ENCODE assay signal across 12 cellular contexts in the genomic region with DNA sequence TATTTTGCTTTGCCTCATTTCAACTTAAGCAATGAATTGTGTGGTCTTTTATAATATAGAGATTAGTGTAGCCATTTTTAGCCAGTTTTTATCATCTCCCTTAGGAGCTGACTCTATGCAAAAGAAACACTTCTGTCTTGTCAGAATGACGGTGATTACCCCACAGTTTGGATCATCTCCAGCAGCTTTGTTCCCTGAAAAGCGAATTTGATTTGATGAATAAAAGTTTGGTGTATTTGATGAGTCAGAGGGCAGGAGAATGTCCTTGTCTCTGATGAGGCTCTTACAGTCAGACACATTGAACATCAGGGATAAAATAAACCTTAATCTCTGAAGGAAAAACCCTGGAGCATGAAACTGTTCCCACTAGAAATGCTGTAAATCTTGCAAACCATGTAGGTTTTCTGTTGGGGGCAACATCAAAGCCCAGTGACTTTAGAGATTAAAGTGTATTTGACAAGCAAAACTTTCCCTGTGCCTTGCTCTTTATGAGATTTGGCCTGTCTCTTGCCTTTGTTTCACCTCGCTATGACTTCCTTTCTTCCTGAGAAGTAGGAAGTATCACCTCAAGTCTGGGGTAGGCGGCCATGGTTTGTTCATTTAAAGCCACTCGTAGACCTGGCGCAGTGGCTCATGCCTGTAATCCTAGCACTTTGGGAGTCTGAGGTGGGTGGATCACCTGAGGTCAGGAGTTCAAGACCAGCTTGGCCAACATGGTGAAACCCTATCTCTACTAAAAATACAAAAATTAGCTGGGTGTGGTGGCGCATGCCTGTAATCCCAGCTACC.
DNase-seq lines count a peak whose midpoint lies in the region; ATAC-seq, FAIRE-seq and TF ChIP-seq lines count a peak whose summit lies in the region.
"Had no signal": no experiment of that assay in that cellular context is flagged by ENCODE, and none has a peak within 500 bp of the region (broad histone marks: within the 10 kb centered on the region; RNA-seq: fewer than 3 reads in every experiment).

No MANE protein-coding gene starts in this region.

- no peaks in the 10 kb centered on the region for H3K9me3 ChIP-seq in DND-41 (ENCODE audit: insufficient read depth, low read length, severe bottlenecking)
- H3K9me3 ChIP-seq in ectodermal cell (ENCODE audit: control insufficient read depth, low read length): no peaks in the 10 kb centered on the region
- H3K9me3 ChIP-seq in pancreas: no peaks in the 10 kb centered on the region
- H3K9me3 ChIP-seq in kidney (ENCODE audit: control insufficient read depth in 1 of 2, low read length in 2 of 2): no peaks in the 10 kb centered on the region
- H3K9me3 ChIP-seq: mucosa of descending colon, thoracic aorta had no signal

- peak overlapping the region; percentile 74 for H3K4me2 ChIP-seq in DND-41 (ENCODE audit: insufficient read depth, low read length)

- H3K27ac ChIP-seq in DND-41 (ENCODE audit: low read length) (peak overlapping the region; percentile 95), ectodermal cell (ENCODE audit: insufficient read depth, low read depth, low read length, poor library complexity, severe bottlenecking) (peak overlapping the region; percentile 80), pancreas (no peak overlapping the region), kidney (ENCODE audit: low read depth in 2 of 2, low read length in 2 of 2) (no peak overlapping the region)
- H3K27ac ChIP-seq: thoracic aorta had no signal

- peaks cover 57% of the 10 kb centered on the region for H3K4me1 ChIP-seq in DND-41 (ENCODE audit: insufficient read depth, low read length)
- H3K4me1 ChIP-seq in ectodermal cell (ENCODE audit: control insufficient read depth, insufficient read depth, low read length): peaks cover 52% of the 10 kb centered on the region
- H3K4me1 ChIP-seq in pancreas: peaks cover 5 to 12% (median 6%) of the 10 kb centered on the region in 3 donors
- H3K4me1 ChIP-seq in kidney (ENCODE audit: control insufficient read depth in 1 of 2, insufficient read depth in 1 of 2, low read depth in 1 of 2, low read length in 2 of 2): peaks cover 0 to 3% of the 10 kb centered on the region in 2 donors

- TF ChIP-seq CTCF in DND-41 (IDR thresholded peaks at IDR 0.05; ENCODE audit: borderline replicate concordance, extremely low read depth, low read length, poor library complexity, severe bottlenecking) (no peak), pancreas (IDR thresholded peaks at IDR 0.05) (no peak), kidney (IDR thresholded peaks at IDR 0.05; ENCODE audit: borderline replicate concordance, extremely low read depth, insufficient read depth) (no peak)

- ATAC-seq in DND-41 (ENCODE audit: insufficient read depth, low read depth) (peak; percentile 59), pancreas (peak in 3 of 4 donors; percentile 8 to 57 (median 42)), HG02610 (IDR thresholded peaks at IDR 0.05; ENCODE audit: unreplicated experiment) (no peak)
- ATAC-seq: mucosa of descending colon had no signal

- WGBS in ectodermal cell, 2 experiments: 94 to 98% methylated on average over 7 of the region's 7 CpGs
- WGBS in pancreas, 2 donors: 82 to 84% methylated on average over 7 of the region's 7 CpGs

- peak; percentile 47 for DNase-seq in DND-41
- DNase-seq in NCI-H345 treated with DMSO at 0.1 percent for 48 hours (lab: John Stamatoyannopoulos, UW; ENCODE audit: unreplicated experiment): peak; percentile 1
- peak in 1 of 6 donors; percentile 16 for DNase-seq in pancreas
- no peak for DNase-seq in kidney
- DNase-seq in central memory CD4-positive, alpha-beta T cell: no peak
- no peak for DNase-seq in erythroblast (lab: John Stamatoyannopoulos, UW)
- DNase-seq: activated T-cell treated with anti-CD3 and anti-CD28 coated beads, Interleukin-2, amount 50 U/mL, for 4 hours; NCI-H1092 treated with DMSO at 0.1 percent for 48 hours had no signal

- no peak for TF ChIP-seq POLR2A in erythroblast (IDR thresholded peaks at IDR 0.05; ENCODE audit: low read length)

- no peaks in the 10 kb centered on the region for H3K27me3 ChIP-seq in DND-41 (ENCODE audit: insufficient read depth, low read length, poor library complexity)
- H3K27me3 ChIP-seq in ectodermal cell (ENCODE audit: control insufficient read depth, insufficient read depth, low read length, poor library complexity, severe bottlenecking): no peaks in the 10 kb centered on the region
- H3K27me3 ChIP-seq in pancreas: no peaks in the 10 kb centered on the region

- H3K36me3 ChIP-seq in DND-41 (ENCODE audit: insufficient read depth, low read length) (no peaks in the 10 kb centered on the region), ectodermal cell (ENCODE audit: control insufficient read depth, insufficient read depth, low read length) (no peaks in the 10 kb centered on the region), pancreas (no peaks in the 10 kb centered on the region), kidney (ENCODE audit: control insufficient read depth in 1 of 2, insufficient read depth in 2 of 2, low read length in 2 of 2) (no peaks in the 10 kb centered on the region)
- H3K36me3 ChIP-seq: thoracic aorta had no signal

- FAIRE-seq in pancreas (lab: Jason Lieb, UNC) (no peak), kidney (lab: Jason Lieb, UNC) (no peak)

- peaks cover 7% of the 10 kb centered on the region for H3K79me2 ChIP-seq in DND-41 (ENCODE audit: insufficient read depth, low read length)

- H4K20me1 ChIP-seq in DND-41 (ENCODE audit: insufficient read depth, low read length): no peaks in the 10 kb centered on the region

- H2AFZ ChIP-seq in DND-41 (ENCODE audit: low read depth, low read length): no peak overlapping the region

- H3K4me3 ChIP-seq in DND-41 (ENCODE audit: low read depth in 1 of 2, low read length in 2 of 2) (peak overlapping the region in 1 of 2 experiments; percentile 51; a peak in 1 of 4 replicates), ectodermal cell (ENCODE audit: insufficient read depth, low read depth, low read length) (no peak overlapping the region), pancreas (no peak overlapping the region), kidney (ENCODE audit: low read length in 2 of 2) (no peak overlapping the region)
- H3K4me3 ChIP-seq: mucosa of descending colon, thoracic aorta had no signal

- H3K9ac ChIP-seq in DND-41 (ENCODE audit: low read depth, low read length): peak overlapping the region; percentile 57
- no peak overlapping the region for H3K9ac ChIP-seq in kidney (ENCODE audit: low read length in 2 of 2)

- intact Hi-C loops in pancreas (cut with DNase I) (no loop called here), kidney (cut with DNase I) (no loop called here)

Comparison
In these comparisons a context has a peak if more than half of its experiments do, and no peak if none do; other contexts are left out.
1. DNase-seq: peak in DND-41 (single experiment) and NCI-H345 treated with DMSO at 0.1 percent for 48 hours (single experiment); none in kidney (single experiment), central memory CD4-positive, alpha-beta T cell (single experiment) and erythroblast (0 of 2).
2. H3K27ac ChIP-seq: peak in DND-41 (single experiment) and ectodermal cell (single experiment); none in pancreas (0 of 4) and kidney (0 of 2).